In genomic region chr4:41935652-41936021, GRCh38 we compare ENCODE assay signal across 8 cellular contexts. TPM values are rescaled to one million over a fixed set of nuclear protein-coding genes. Genes with fewer than 3 reads are reported as not detected.
DNase-seq lines count a peak whose midpoint lies in the region; ATAC-seq and TF ChIP-seq lines count a peak whose summit lies in the region.

No MANE protein-coding gene starts in this region.

- CTCF ChIA-PET in RWPE1 (lab: Yijun Ruan, JAX): interaction anchor here (0.6 kb wide), 1 partner anchor 491 kb away, joined by 8 read pairs; no protein-coding TSS in a partner anchor

- POLR2A ChIA-PET in RWPE1 (lab: Yijun Ruan, JAX; ENCODE audit: low non-redundant PET): no interaction called here

- peak overlapping the region; percentile 86 for H3K27ac ChIP-seq in RWPE1
- H3K27ac ChIP-seq in tibial nerve: peak overlapping the region in 3 of 4 donors; percentile 52 to 84 (median 83)

- no peaks in the 10 kb centered on the region for H3K9me3 ChIP-seq in mucosa of descending colon
- no peaks in the 10 kb centered on the region for H3K9me3 ChIP-seq in tibial nerve

- H3K4me3 ChIP-seq in mucosa of descending colon (peak overlapping the region; percentile 57), tibial nerve (peak overlapping the region; percentile 69 to 95 (median 78))

- TF ChIP-seq POLR2A in tibial nerve (IDR thresholded peaks at IDR 0.05): no peak

- TF ChIP-seq EP300 in tibial nerve (IDR thresholded peaks at IDR 0.05): no peak

- no peaks in the 10 kb centered on the region for H3K27me3 ChIP-seq in tibial nerve

- ATAC-seq in HG02642 (IDR thresholded peaks at IDR 0.05; ENCODE audit: poor library complexity, unreplicated experiment) (peak; percentile 14), mucosa of descending colon (peak; percentile 43)

- TF ChIP-seq CTCF in GM13976 (IDR thresholded peaks at IDR 0.05; ENCODE audit: borderline replicate concordance, control extremely low read depth, extremely low read depth, insufficient read depth, missing control alignments): no peak
- no peak for TF ChIP-seq CTCF in RWPE1 (conservative IDR thresholded peaks at IDR 0.05; ENCODE audit: low read depth)
- TF ChIP-seq CTCF in mucosa of descending colon (IDR thresholded peaks at IDR 0.05): no peak
- TF ChIP-seq CTCF in tibial nerve (IDR thresholded peaks at IDR 0.05): no peak

- H3K4me1 ChIP-seq in mucosa of descending colon (ENCODE audit: low read depth) (peaks cover 23% of the 10 kb centered on the region), tibial nerve (peaks cover 0 to 51% (median 12%) of the 10 kb centered on the region in 4 donors)

- H3K36me3 ChIP-seq in mucosa of descending colon (ENCODE audit: low read depth) (no peaks in the 10 kb centered on the region), tibial nerve (peaks cover 0 to 18% (median 0%) of the 10 kb centered on the region in 3 donors)

- WGBS in tibial nerve, 2 donors: 2 to 3% methylated on average over 12 of the region's 12 CpGs

- in situ Hi-C loops in GM13976 (cut with MboI; ENCODE audit: low sequenced_read_pairs, unreplicated experiment): no loop called here

- intact Hi-C loops in mucosa of descending colon (cut with DNase I, micrococcal nuclease): no loop called here

- peak; percentile 47 for DNase-seq in GM13976 (ENCODE audit: low spot score)
- peak; percentile 23 for DNase-seq in RWPE1 (ENCODE audit: low spot score)
- peak; percentile 46 for DNase-seq in dermis blood vessel endothelial cell
- DNase-seq in mucosa of descending colon: no peak
- no peak for DNase-seq in tibial nerve (ENCODE audit: low spot score in 2 of 2)
- DNase-seq in NCI-H187 (lab: John Stamatoyannopoulos, UW): no peak
- DNase-seq in effector CD4-positive, alpha-beta T cell: no peak

RNA-seq across cellular contexts. Expression of gene TMEM33, which starts 0.4 kb away (rescaled TPM):
- total RNA-seq in dermis blood vessel endothelial cell: 58.2 and 72.3 TPM in 2 replicates
- 10 to 100 TPM; 46.0 to 69.1 (median 67.6) TPM for total RNA-seq in mucosa of descending colon
- total RNA-seq in tibial nerve: 10 to 100 TPM; 40.2 to 76.4 (median 43.1) TPM

RNA-seq across cellular contexts. Expression of gene DCAF4L1, which starts 45.9 kb away (rescaled TPM):
- total RNA-seq in dermis blood vessel endothelial cell (0.17 and 0.28 TPM in 2 replicates), mucosa of descending colon (under 1 TPM in 2 of 3 donors, not detected in 1; 0.05 to 0.09 TPM), tibial nerve (under 1 TPM in 3 of 4 donors, not detected in 1; under 0.01 to 0.30 (median 0.21) TPM)

RNA-seq across cellular contexts. Expression of gene SLC30A9, which starts 54.7 kb away (rescaled TPM):
- total RNA-seq in dermis blood vessel endothelial cell (66.9 and 79.3 TPM in 2 replicates), mucosa of descending colon (10 to 100 TPM; 44.6 to 63.2 (median 57.8) TPM), tibial nerve (10 to 100 TPM; 48.5 to 65.3 (median 62.1) TPM)

Comparison
In these comparisons a context has a peak if more than half of its experiments do, and no peak if none do; other contexts are left out.
1. DNase-seq: peak in GM13976 (single experiment), RWPE1 (single experiment) and dermis blood vessel endothelial cell (single experiment); none in mucosa of descending colon (0 of 3), tibial nerve (0 of 2), NCI-H187 (0 of 2) and effector CD4-positive, alpha-beta T cell (single experiment).